ENCODE assay signal across 35 cellular contexts in genomic region chr4:46909078-46909477, GRCh38. TPM values are rescaled to one million over a fixed set of nuclear protein-coding genes. Genes with fewer than 3 reads are reported as not detected.
"Had no signal": no experiment of that assay in that cellular context is flagged by ENCODE, and none has a peak within 500 bp of the region (broad histone marks: within the 10 kb centered on the region; RNA-seq: fewer than 3 reads in every experiment).

COX7B2 (minus strand) TSS chr4:46909245; CDS start chr4:46735192, 174,053 bp downstream.

- H3K4me3 ChIP-seq: ascending aorta, cardiac muscle cell, SJCRH30, SK-N-MC had no signal

- H3K27ac ChIP-seq: ascending aorta, cardiac muscle cell, KMS-11, SJCRH30, SK-N-MC had no signal

- H3K4me2 ChIP-seq: KMS-11 had no signal

- DNase-seq: activated CD4-positive, alpha-beta T cell treated with anti-CD3 and anti-CD28 coated beads for 36 hours; activated CD4-positive, alpha-beta T cell treated with anti-CD3 and anti-CD28 coated beads, Interleukin-2, amount 10 ng/mL, durations not matched to agents 7 days and 5 days; activated CD4-positive, alpha-beta T cell treated with anti-CD3 and anti-CD28 coated beads, Interleukin-2, amount 50 U/mL, for 48 hours; activated CD8-positive, alpha-beta T cell treated with anti-CD3 and anti-CD28 coated beads, Interleukin-2, amount 10 ng/mL, durations not matched to agents 7 days and 5 days; activated gamma-delta T cell; activated naive CD4-positive, alpha-beta T cell treated with Interleukin-2 at 50 U/mL for 16 hours; activated naive CD8-positive, alpha-beta T cell treated with anti-CD3 and anti-CD28 coated beads, Interleukin-2, amount 10 ng/mL, durations not matched to agents 7 days and 5 days; activated T-cell treated with anti-CD3 and anti-CD28 coated beads, Interleukin-2, amount 50 U/mL, for 24 hours; amygdala; NCI-H1105; NCI-H1417 treated with DMSO at 0.1 percent for 48 hours; NCI-H187 treated with DMSO at 0.1 percent for 48 hours; NCI-H2171 treated with DMSO at 0.1 percent for 48 hours; NCI-H2227 treated with DMSO at 0.1 percent for 48 hours; NCI-H446; NCI-H510A treated with DMSO at 0.1 percent for 48 hours; NCI-H69; SHP77; SJCRH30; T1000 had no signal

- H3K4me1 ChIP-seq: ascending aorta, SJCRH30 had no signal

- H3K36me3 ChIP-seq: ascending aorta, cardiac muscle cell, SJCRH30 had no signal

- ATAC-seq: activated CD4-positive, alpha-beta T cell treated with anti-CD3 and anti-CD28 coated beads for 36 hours; activated CD4-positive, CD25-positive, alpha-beta regulatory T cell treated with anti-CD3 and anti-CD28 coated beads, Interleukin-2, amount 50 U/mL, for 24 hours; activated CD8-positive, alpha-beta T cell treated with anti-CD3 and anti-CD28 coated beads, Interleukin-2, amount 10 ng/mL, durations not matched to agents 7 days and 5 days; Panc1; WTC11 had no signal

- H3K9me3 ChIP-seq: ascending aorta, SJCRH30 had no signal

- H3K27me3 ChIP-seq: ascending aorta, cardiac muscle cell, SJCRH30 had no signal

RNA-seq across cellular contexts. Expression of gene COX7B2, which starts in this region (rescaled TPM):
- total RNA-seq: activated CD4-positive, alpha-beta T cell treated with anti-CD3 and anti-CD28 coated beads for 36 hours; activated CD4-positive, alpha-beta T cell treated with anti-CD3 and anti-CD28 coated beads, Interleukin-2, amount 10 ng/mL, durations not matched to agents 7 days and 5 days; activated CD8-positive, alpha-beta T cell treated with anti-CD3 and anti-CD28 coated beads, Interleukin-2, amount 10 ng/mL, durations not matched to agents 7 days and 5 days; activated naive CD8-positive, alpha-beta T cell treated with anti-CD3 and anti-CD28 coated beads, Interleukin-2, amount 10 ng/mL, durations not matched to agents 7 days and 5 days; activated T-helper 2 cell treated with anti-CD3 and anti-CD28 coated beads, Interferon-gamma antibody, Interleukin-2, Interleukin-4, amounts not matched to agents 10 μg/mL and 5 μg/mL and 100 μg/mL, durations not matched to agents 14 hours and 24 hours and 36 hours; ascending aorta; cardiac muscle cell; chondrocyte; LHCN-M2; OCI-LY7; RPMI7951; SJCRH30; T-helper 1 cell treated with Interleukin-12 subunit alpha and Interleukin-12 subunit beta and Interleukin-4 antibody, amounts not matched to agents 30 ng/mL and 1 ng/mL, for 36 hours; T-helper 2 cell treated with Interferon-gamma antibody and Interleukin-4, amounts not matched to agents 100 ng/mL and 5 ng/mL, for 36 hours; WTC11 had no signal
- polyA plus RNA-seq: adipose tissue, cardiac muscle cell had no signal
